Comparison of ENCODE assay signal across 8 cellular contexts in genomic region chr1:183634429-183635065, GRCh38. TPM values are rescaled to one million over a fixed set of nuclear protein-coding genes. Genes with fewer than 3 reads are reported as not detected.
DNase-seq lines count a peak whose midpoint lies in the region; ATAC-seq and TF ChIP-seq lines count a peak whose summit lies in the region.

No MANE protein-coding gene starts in this region.

- peaks cover 0 to 41% (median 10%) of the 10 kb centered on the region in 3 donors for H3K36me3 Mint-ChIP-seq in CD8-positive, alpha-beta memory T cell

- no peak for TF ChIP-seq CTCF in NB4 (IDR thresholded peaks at IDR 0.05; ENCODE audit: low read depth, low read length)

- CTCF ChIA-PET in CD8-positive, alpha-beta memory T cell (lab: Charles Lee): interaction anchor here (0.6 to 2.5 kb wide), 8 partner anchors 9 to 281 kb away, joined by 3 to 10 read pairs (median 3); partner anchors contain the start of gene APOBEC4

- DNase-seq in CD8-positive, alpha-beta memory T cell: peak in 1 of 5 donors; percentile 19
- DNase-seq in NB4 (ENCODE audit: low read depth): no peak
- no peak for DNase-seq in NCI-H510A (lab: John Stamatoyannopoulos, UW)
- no peak for DNase-seq in amygdala (lab: John Stamatoyannopoulos, UW)
- DNase-seq in NCI-H1417 treated with DMSO at 0.1 percent for 48 hours (lab: John Stamatoyannopoulos, UW): no peak

- no peaks in the 10 kb centered on the region for H3K9me3 Mint-ChIP-seq in CD8-positive, alpha-beta memory T cell

- peak overlapping the region; percentile 55 to 94 (median 84) for H3K27ac Mint-ChIP-seq in CD8-positive, alpha-beta memory T cell

- ATAC-seq in HG03045 (IDR thresholded peaks at IDR 0.05; ENCODE audit: unreplicated experiment): no peak

- H3K36me3 ChIP-seq in CD8-positive, alpha-beta memory T cell (ENCODE audit: insufficient read depth, low read length): peaks cover 12% of the 10 kb centered on the region
- peaks cover 9% of the 10 kb centered on the region for H3K36me3 ChIP-seq in ectodermal cell (ENCODE audit: control insufficient read depth, insufficient read depth, low read length)
- peaks cover 14% of the 10 kb centered on the region for H3K36me3 ChIP-seq in neuron (ENCODE audit: insufficient read depth, low read length)

- peaks cover 0 to 2% of the 10 kb centered on the region in 2 donors for H3K27me3 Mint-ChIP-seq in CD8-positive, alpha-beta memory T cell

- no peak for TF ChIP-seq POLR2A in NB4 (IDR thresholded peaks at IDR 0.05; ENCODE audit: extremely low read depth, insufficient read length)

- H3K4me3 Mint-ChIP-seq in CD8-positive, alpha-beta memory T cell: peak overlapping the region; percentile 100

- peak overlapping the region; percentile 84 for H2AFZ ChIP-seq in neuron (ENCODE audit: low read depth, low read length)

- 0 to 2% methylated on average over 5 to 10 of the region's 10 CpGs for WGBS in ectodermal cell, 2 experiments

- peaks cover 51 to 68% (median 68%) of the 10 kb centered on the region in 3 donors for H3K4me1 Mint-ChIP-seq in CD8-positive, alpha-beta memory T cell

- H3K27me3 ChIP-seq in CD8-positive, alpha-beta memory T cell (ENCODE audit: insufficient read depth, low read length, poor library complexity, severe bottlenecking): no peaks in the 10 kb centered on the region
- H3K27me3 ChIP-seq in ectodermal cell (ENCODE audit: control insufficient read depth, insufficient read depth, low read length, poor library complexity, severe bottlenecking) (peaks cover 16% of the 10 kb centered on the region), neuron (ENCODE audit: insufficient read depth, low read length) (no peaks in the 10 kb centered on the region)

- H3K27ac ChIP-seq in CD8-positive, alpha-beta memory T cell (ENCODE audit: low read depth, low read length): peak overlapping the region; percentile 71
- H3K27ac ChIP-seq in ectodermal cell (ENCODE audit: insufficient read depth, low read depth, low read length, poor library complexity, severe bottlenecking): peak overlapping the region; percentile 68

- peaks cover 39% of the 10 kb centered on the region for H3K4me1 ChIP-seq in CD8-positive, alpha-beta memory T cell (ENCODE audit: insufficient read depth, low read length)
- H3K4me1 ChIP-seq in ectodermal cell (ENCODE audit: control insufficient read depth, insufficient read depth, low read length) (peaks cover 17% of the 10 kb centered on the region), neuron (ENCODE audit: insufficient read depth, low read length) (peaks cover 45% of the 10 kb centered on the region)

- no peaks in the 10 kb centered on the region for H3K9me3 ChIP-seq in CD8-positive, alpha-beta memory T cell (ENCODE audit: low read length)
- no peaks in the 10 kb centered on the region for H3K9me3 ChIP-seq in ectodermal cell (ENCODE audit: control insufficient read depth, low read length)
- no peaks in the 10 kb centered on the region for H3K9me3 ChIP-seq in neuron (ENCODE audit: low read length)

- H3K4me3 ChIP-seq in CD8-positive, alpha-beta memory T cell (ENCODE audit: low read length): peak overlapping the region; percentile 84
- H3K4me3 ChIP-seq in NB4 (ENCODE audit: low read depth, low read length) (peak overlapping the region; percentile 76), ectodermal cell (ENCODE audit: insufficient read depth, low read depth, low read length) (peak overlapping the region; percentile 89), neuron (ENCODE audit: low read length) (peak overlapping the region; percentile 74)

- POLR2A ChIA-PET in CD8-positive, alpha-beta memory T cell (lab: Charles Lee): interaction anchor here (0.6 to 0.9 kb wide), 3 partner anchors 322 to 1672 kb away, joined by 3 to 4 read pairs (median 4); no protein-coding TSS in a partner anchor

RNA-seq across cellular contexts. Expression of gene ARPC5, which starts 1.0 kb away (rescaled TPM):
- 100 to 1,000 TPM; 142 to 146 TPM for total RNA-seq in CD8-positive, alpha-beta memory T cell
- polyA plus RNA-seq in CD8-positive, alpha-beta memory T cell: 414 TPM
- polyA plus RNA-seq in ectodermal cell (2013, experiment 1 of 4): 143 TPM
- 140 TPM for polyA plus RNA-seq in ectodermal cell (2013, experiment 2 of 4)
- polyA plus RNA-seq in ectodermal cell (2013, experiment 3 of 4): 125 TPM
- 124 TPM for polyA plus RNA-seq in ectodermal cell (2013, experiment 4 of 4)

RNA-seq across cellular contexts. Expression of gene APOBEC4, which starts 18.6 kb away (rescaled TPM):
- not detected for total RNA-seq in CD8-positive, alpha-beta memory T cell
- not detected for polyA plus RNA-seq in CD8-positive, alpha-beta memory T cell
- not detected for polyA plus RNA-seq in ectodermal cell (2013, experiment 1 of 4)
- not detected for polyA plus RNA-seq in ectodermal cell (2013, experiment 2 of 4)
- not detected for polyA plus RNA-seq in ectodermal cell (2013, experiment 3 of 4)
- not detected for polyA plus RNA-seq in ectodermal cell (2013, experiment 4 of 4)

RNA-seq across cellular contexts. Expression of gene NCF2, which starts 44.3 kb away (rescaled TPM):
- total RNA-seq in CD8-positive, alpha-beta memory T cell: 1 to 10 TPM; 3.6 to 4.6 TPM
- polyA plus RNA-seq in CD8-positive, alpha-beta memory T cell: 0.30 TPM
- not detected for polyA plus RNA-seq in ectodermal cell (2013, experiment 1 of 4)
- polyA plus RNA-seq in ectodermal cell (2013, experiment 2 of 4): not detected
- not detected for polyA plus RNA-seq in ectodermal cell (2013, experiment 3 of 4)
- polyA plus RNA-seq in ectodermal cell (2013, experiment 4 of 4): not detected
